ENCODE assay signal across 8 cellular contexts in genomic region chr17:77096570-77097214, GRCh38. TPM values are rescaled to one million over a fixed set of nuclear protein-coding genes. Genes with fewer than 3 reads are reported as not detected.
DNase-seq lines count a peak whose midpoint lies in the region; ATAC-seq and TF ChIP-seq lines count a peak whose summit lies in the region.

No MANE protein-coding gene starts in this region.

- H3K36me3 Mint-ChIP-seq in natural killer cell: peaks cover 7% of the 10 kb centered on the region

- no peak overlapping the region for H3K4me3 ChIP-seq in epithelial cell of esophagus (ENCODE audit: low read length)

- peaks cover 5 to 7% of the 10 kb centered on the region in 2 donors for H3K4me1 Mint-ChIP-seq in natural killer cell

- intact Hi-C loops in Right ventricle myocardium inferior (cut with DNase I) (loop anchor here (2.0 kb wide), 1 partner anchor 112 kb away; no protein-coding TSS in a partner anchor), cardiac septum (cut with DNase I) (loop anchor here (2.0 to 10.0 kb wide), 2 partner anchors 112 to 398 kb away; no protein-coding TSS in a partner anchor), natural killer cell (cut with micrococcal nuclease) (no loop called here)

- H3K27ac Mint-ChIP-seq in natural killer cell: peak overlapping the region in 1 of 2 donors; percentile 45

- ATAC-seq in Right ventricle myocardium inferior (peak; percentile 57), natural killer cell (peak in 2 of 3 donors; percentile 54 to 58), HG02938 (IDR thresholded peaks at IDR 0.05; ENCODE audit: unreplicated experiment) (no peak), GM19395 (IDR thresholded peaks at IDR 0.05; ENCODE audit: unreplicated experiment) (no peak)

- no peak for DNase-seq in Right ventricle myocardium inferior (ENCODE audit: missing footprints)
- no peak for DNase-seq in cardiac septum (ENCODE audit: low spot score)
- DNase-seq in SHP77 treated with DMSO at 0.1 percent for 48 hours (lab: John Stamatoyannopoulos, UW): peak; percentile 7
- DNase-seq in epithelial cell of esophagus (ENCODE audit: low read depth): peak; percentile 48
- DNase-seq in natural killer cell: no peak
- DNase-seq in T-helper 9 cell: no peak

- peak; percentile 68 for TF ChIP-seq CTCF in epithelial cell of esophagus (IDR thresholded peaks at IDR 0.05; ENCODE audit: insufficient read depth, low read depth, low read length, missing control alignments)
- TF ChIP-seq CTCF in natural killer cell (IDR thresholded peaks at IDR 0.05): peak; percentile 60

- no peaks in the 10 kb centered on the region for H3K27me3 Mint-ChIP-seq in natural killer cell (ENCODE audit: low read depth in 2 of 2)

- no peak overlapping the region for H3K4me3 Mint-ChIP-seq in natural killer cell

- no peaks in the 10 kb centered on the region for H3K9me3 Mint-ChIP-seq in natural killer cell

RNA-seq across cellular contexts. Expression of gene SEC14L1, which starts 44.1 kb away (rescaled TPM):
- total RNA-seq in Right ventricle myocardium inferior: 65.5 TPM
- 44.2 TPM for total RNA-seq in cardiac septum
- 100 to 1,000 TPM; 129 to 160 (median 129) TPM for total RNA-seq in natural killer cell

Comparison
In these comparisons a context has a peak if more than half of its experiments do, and no peak if none do; other contexts are left out.
1. ATAC-seq: peak in Right ventricle myocardium inferior (single experiment) and natural killer cell (2 of 3); none in HG02938 (single experiment) and GM19395 (single experiment).
2. DNase-seq: peak in SHP77 treated with DMSO at 0.1 percent for 48 hours (single experiment) and epithelial cell of esophagus (single experiment); none in Right ventricle myocardium inferior (single experiment), cardiac septum (single experiment), natural killer cell (single experiment) and T-helper 9 cell (single experiment).